Comparison of ENCODE assay signal across 9 cellular contexts in the genomic region with DNA sequence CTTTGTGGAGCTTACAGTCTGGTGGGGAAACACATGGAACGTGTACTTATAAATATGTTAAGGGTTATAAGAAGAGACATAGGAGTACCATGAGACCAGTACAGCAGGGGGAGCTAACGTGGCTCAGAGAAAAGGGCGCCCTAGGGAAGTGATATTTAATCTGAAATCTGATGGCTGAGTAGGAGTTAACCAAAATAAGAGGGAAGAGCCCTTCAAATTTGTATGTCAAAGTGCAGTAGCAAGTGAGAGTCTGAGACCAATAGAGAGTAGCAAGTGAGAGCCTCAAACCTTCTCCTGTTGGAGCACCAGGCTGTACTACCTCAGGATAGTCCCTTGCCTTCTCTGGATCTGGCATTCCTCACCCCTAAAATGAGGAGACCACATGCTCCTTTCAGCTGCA. TPM values are rescaled to one million over a fixed set of nuclear protein-coding genes. Genes with fewer than 3 reads are reported as not detected.
A peak's percentile ranks its signal among the peaks of the same experiment; 100 is the strongest.
DNase-seq lines count a peak whose midpoint lies in the region; ATAC-seq and TF ChIP-seq lines count a peak whose summit lies in the region.
"Had no signal": no experiment of that assay in that cellular context is flagged by ENCODE, and none has a peak within 500 bp of the region (broad histone marks: within the 10 kb centered on the region; RNA-seq: fewer than 3 reads in every experiment).

No MANE protein-coding gene starts in this region.

- H3K4me3 ChIP-seq in OCI-LY1 (ENCODE audit: low read depth, low read length, poor library complexity, severe bottlenecking) (no peak overlapping the region), esophagus squamous epithelium (no peak overlapping the region), spleen (peak overlapping the region in 1 of 8 donors; percentile 6)

- DNase-seq in DMS53 (lab: John Stamatoyannopoulos, UW) (peak; percentile 32), DMS53 treated with DMSO at 0.1 percent for 48 hours (lab: John Stamatoyannopoulos, UW; ENCODE audit: unreplicated experiment) (no peak), esophagus squamous epithelium (lab: John Stamatoyannopoulos, UW) (no peak), spleen (no peak), cerebellar cortex (ENCODE audit: low spot score) (no peak)

- H3F3A ChIP-seq in OCI-LY1 (ENCODE audit: insufficient read depth, low read length) = no peaks in the 10 kb centered on the region

- H3K9ac ChIP-seq in OCI-LY1 (ENCODE audit: low read length) = peak overlapping the region; percentile 36; the same call in 1 of the 2 replicates

- no peak for TF ChIP-seq POLR2A in esophagus squamous epithelium (IDR thresholded peaks at IDR 0.05)
- no peak for TF ChIP-seq POLR2A in spleen (IDR thresholded peaks at IDR 0.05)

- H3K4me2 ChIP-seq in OCI-LY1 (ENCODE audit: low read length) = peak overlapping the region; percentile 1; the same call in 1 of the 2 replicates

- H3K4me1 ChIP-seq in OCI-LY1 (ENCODE audit: insufficient read depth, low read length, severe bottlenecking) (peaks cover 77% of the 10 kb centered on the region), esophagus squamous epithelium (peaks cover 4 to 75% (median 45%) of the 10 kb centered on the region in 3 donors), spleen (peaks cover 11 to 69% (median 40%) of the 10 kb centered on the region in 6 donors)

- intact Hi-C loops in esophagus squamous epithelium (cut with DNase I) = no loop called here
- intact Hi-C loops in spleen (cut with DNase I; ENCODE audit: low total_unique reads) = no loop called here

- H3K27ac ChIP-seq in OCI-LY1 (ENCODE audit: low read depth, low read length, poor library complexity, severe bottlenecking) (peak overlapping the region; percentile 57), esophagus squamous epithelium (peak overlapping the region in 3 of 4 donors; percentile 16 to 83 (median 56)), spleen (peak overlapping the region in 7 of 8 donors; percentile 3 to 75 (median 68))
- H3K27ac ChIP-seq: 22Rv1 had no signal

- ATAC-seq in HG03439 (IDR thresholded peaks at IDR 0.05; ENCODE audit: unreplicated experiment) (no peak), HG02840 (IDR thresholded peaks at IDR 0.05; ENCODE audit: low FRiP score, unreplicated experiment) (no peak)

- TF ChIP-seq CTCF in OCI-LY1 (IDR thresholded peaks at IDR 0.05; ENCODE audit: low read length) = peak; percentile 82
- peak in 2 of 6 experiments; percentile 5 to 29 for TF ChIP-seq CTCF in esophagus squamous epithelium (IDR thresholded peaks at IDR 0.05)
- peak; percentile 15 to 64 (median 52) for TF ChIP-seq CTCF in spleen (IDR thresholded peaks at IDR 0.05 in 8 of 11, conservative IDR thresholded peaks at IDR 0.05 in 3 of 11)

- H3K9me3 ChIP-seq in OCI-LY1 (ENCODE audit: low read length) (no peaks in the 10 kb centered on the region), esophagus squamous epithelium (no peaks in the 10 kb centered on the region), spleen (no peaks in the 10 kb centered on the region)

- no peaks in the 10 kb centered on the region for H3K9me2 ChIP-seq in OCI-LY1 (ENCODE audit: low read depth, low read length)

- H3K27me3 ChIP-seq in OCI-LY1 (ENCODE audit: insufficient read depth, low read length) (no peaks in the 10 kb centered on the region), esophagus squamous epithelium (no peaks in the 10 kb centered on the region), spleen (replicated peaks in 1 of 7) (no peaks in the 10 kb centered on the region)

- H2AFZ ChIP-seq in OCI-LY1 (ENCODE audit: low read length) = no peak overlapping the region; the same call in 1 of the 2 replicates

- H4K20me1 ChIP-seq in OCI-LY1 (ENCODE audit: insufficient read depth, low read length) = no peaks in the 10 kb centered on the region

- H3K36me3 ChIP-seq in OCI-LY1 (ENCODE audit: insufficient read depth, low read length) (no peaks in the 10 kb centered on the region), esophagus squamous epithelium (no peaks in the 10 kb centered on the region), spleen (no peaks in the 10 kb centered on the region)

- WGBS in esophagus squamous epithelium, 2 donors = 45 to 60% methylated on average over 3 of the region's 3 CpGs
- WGBS in spleen, 5 donors = 8 to 17% (median 11%) methylated on average over 3 of the region's 3 CpGs

- no peaks in the 10 kb centered on the region for H3K79me2 ChIP-seq in OCI-LY1 (ENCODE audit: insufficient read depth, low read length)

RNA-seq across cellular contexts. Expression of gene PKIG, which starts 6.1 kb away (rescaled TPM):
- 10 to 100 TPM; 11.0 to 80.1 (median 19.4) TPM for total RNA-seq in esophagus squamous epithelium
- 10 to 100 TPM; 37.5 to 82.6 (median 47.6) TPM for total RNA-seq in spleen
- polyA plus RNA-seq in spleen = 10 to 100 TPM; 64.6 to 82.1 (median 74.9) TPM

RNA-seq across cellular contexts. Expression of gene SERINC3, which starts 54.4 kb away (rescaled TPM):
- 10 to 100 TPM; 41.7 to 83.9 (median 59.4) TPM for total RNA-seq in esophagus squamous epithelium
- total RNA-seq in spleen = 100 to 1,000 TPM in 2 of 7 donors, 10 to 100 TPM in 5; 73.2 to 117 (median 90.3) TPM
- polyA plus RNA-seq in spleen = 10 to 100 TPM; 14.5 to 23.9 (median 20.8) TPM
